In the genomic region with DNA sequence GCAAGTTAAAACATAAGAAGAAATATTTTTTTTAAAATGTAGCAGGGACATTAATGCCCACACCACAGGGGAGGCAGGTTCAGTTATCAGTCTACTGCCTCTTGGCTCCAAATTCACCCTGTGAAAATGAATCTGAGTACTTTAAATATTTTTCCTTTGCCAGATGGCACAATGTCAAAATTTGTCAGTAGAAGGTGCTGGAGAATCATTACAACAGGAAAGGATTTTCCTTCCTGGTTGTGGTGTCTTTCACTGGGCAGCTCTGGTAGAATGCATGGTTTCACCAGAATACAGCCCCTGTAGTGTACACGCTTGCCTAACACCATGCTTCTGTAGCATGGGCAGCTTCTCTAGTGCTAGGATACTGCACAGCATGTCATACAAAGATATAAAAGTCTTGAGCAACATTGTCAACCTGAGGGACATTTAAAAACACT, we compare ENCODE assay signal across 25 cellular contexts. TPM values are rescaled to one million over a fixed set of nuclear protein-coding genes. Genes with fewer than 3 reads are reported as not detected.
A peak's percentile ranks its signal among the peaks of the same experiment; 100 is the strongest.
DNase-seq lines count a peak whose midpoint lies in the region; ATAC-seq, FAIRE-seq and TF ChIP-seq lines count a peak whose summit lies in the region.
"Had no signal": no experiment of that assay in that cellular context is flagged by ENCODE, and none has a peak within 500 bp of the region (broad histone marks: within the 10 kb centered on the region; RNA-seq: fewer than 3 reads in every experiment).

No MANE protein-coding gene starts in this region.

- in situ Hi-C loops in ACHN (cut with HindIII; ENCODE audit: low pct_ligation_motif_present, low pct_unique_long_range_greater_than_20kb, low sequenced_read_pairs): no loop called here

- H3K4me1 Mint-ChIP-seq in CD8-positive, alpha-beta T cell (ENCODE audit: low read depth): no peaks in the 10 kb centered on the region
- H3K4me1 Mint-ChIP-seq: CD8-positive, alpha-beta memory T cell; naive thymus-derived CD8-positive, alpha-beta T cell had no signal

- CTCF ChIA-PET in CD8-positive, alpha-beta T cell (lab: Charles Lee): interaction anchor here (1.6 kb wide), 1 partner anchor 373 kb away, joined by 4 read pairs; no protein-coding TSS in a partner anchor

- H3K36me3 Mint-ChIP-seq in CD8-positive, alpha-beta T cell: no peaks in the 10 kb centered on the region

- H3K27ac ChIP-seq in CD8-positive, alpha-beta T cell (ENCODE audit: low read depth, low read length): no peak overlapping the region
- H3K27ac ChIP-seq: KMS-11, ovary, thoracic aorta had no signal

- intact Hi-C loops in CD8-positive, alpha-beta T cell (cut with DNase I, micrococcal nuclease): no loop called here

- TF ChIP-seq CTCF in choroid plexus epithelial cell (conservative IDR thresholded peaks at IDR 0.05; ENCODE audit: low read depth, low read length): no peak
- no peak for TF ChIP-seq CTCF in CD8-positive, alpha-beta T cell (IDR thresholded peaks at IDR 0.05)

- H3K4me3 ChIP-seq in choroid plexus epithelial cell (ENCODE audit: low read depth, low read length): no peak overlapping the region
- no peak overlapping the region for H3K4me3 ChIP-seq in CD8-positive, alpha-beta T cell (ENCODE audit: low read depth, low read length)
- H3K4me3 ChIP-seq: HAP-1, ovary, thoracic aorta had no signal

- H3K27me3 ChIP-seq in CD8-positive, alpha-beta T cell (ENCODE audit: insufficient read depth, low read length): no peaks in the 10 kb centered on the region
- H3K27me3 ChIP-seq: ovary had no signal

- H3K27ac Mint-ChIP-seq in CD8-positive, alpha-beta T cell: no peak overlapping the region
- H3K27ac Mint-ChIP-seq: activated CD4-positive, alpha-beta T cell treated with anti-CD3 and anti-CD28 coated beads for 36 hours; activated naive CD4-positive, alpha-beta T cell treated with anti-CD3 and anti-CD28 coated beads, Interleukin-2, amount 50 U/mL, for 72 hours; activated T-helper 1 cell treated with anti-CD3 and anti-CD28 coated beads, Interleukin-12 subunit alpha, Interleukin-12 subunit beta, Interleukin-2, Interleukin-4 antibody, amounts not matched to agents 30 ng/mL and 10 ng/mL and 1 ng/mL, durations not matched to agents 14 hours and 24 hours and 36 hours; CD8-positive, alpha-beta memory T cell; naive thymus-derived CD8-positive, alpha-beta T cell had no signal

- H3K36me3 ChIP-seq in CD8-positive, alpha-beta T cell (ENCODE audit: insufficient read depth, low read length): no peaks in the 10 kb centered on the region
- H3K36me3 ChIP-seq: HAP-1, ovary, thoracic aorta had no signal

- DNase-seq in ACHN: peak; percentile 23
- DNase-seq in H54 (ENCODE audit: insufficient read length, low spot score): no peak
- peak; percentile 29 for DNase-seq in choroid plexus epithelial cell (ENCODE audit: low read depth)
- DNase-seq in left lobe of liver (ENCODE audit: low spot score): no peak
- no peak for DNase-seq in stimulated activated CD4-positive, alpha-beta T cell treated with anti-CD3 and anti-CD28 coated beads, Interleukin-2, amount 100 ng/mL, for 24 hours
- no peak for DNase-seq in activated T-cell treated with anti-CD3 and anti-CD28 coated beads, Interleukin-2, amount 50 U/mL, for 48 hours
- DNase-seq in CD8-positive, alpha-beta T cell: no peak
- DNase-seq: activated CD4-positive, alpha-beta T cell treated with anti-CD3 and anti-CD28 coated beads for 36 hours; CD8-positive, alpha-beta memory T cell; DND-41; mesenchymal stem cell; naive thymus-derived CD8-positive, alpha-beta T cell; NCI-H1417 treated with DMSO at 0.1 percent for 48 hours; NCI-H526 treated with DMSO at 0.1 percent for 48 hours; ovary; stimulated activated CD4-positive, alpha-beta T cell treated with anti-CD3 and anti-CD28 coated beads, Interleukin-1b, Interleukin-23, amount 100 ng/mL, for 48 hours; stimulated activated naive CD4-positive, alpha-beta T cell; SW 1271 had no signal

- H3K9me3 Mint-ChIP-seq in CD8-positive, alpha-beta T cell: peaks cover 3% of the 10 kb centered on the region

- peak; percentile 6 for FAIRE-seq in H54 (lab: Jason Lieb, UNC)
- FAIRE-seq: colon had no signal

- TF ChIP-seq POLR2A in H54 (IDR thresholded peaks at IDR 0.05; ENCODE audit: low read depth, low read length): no peak

- no peaks in the 10 kb centered on the region for H3K4me1 ChIP-seq in CD8-positive, alpha-beta T cell (ENCODE audit: insufficient read depth, low read length)
- H3K4me1 ChIP-seq: HAP-1 had no signal

- POLR2A ChIA-PET in CD8-positive, alpha-beta T cell (lab: Charles Lee): no interaction called here

- ATAC-seq in left lobe of liver (peak; percentile 69), GM18858 (IDR thresholded peaks at IDR 0.05; ENCODE audit: unreplicated experiment) (no peak)
- no peak for ATAC-seq in CD8-positive, alpha-beta T cell
- ATAC-seq: activated CD4-positive, alpha-beta T cell treated with anti-CD3 and anti-CD28 coated beads for 36 hours; activated naive CD4-positive, alpha-beta T cell treated with anti-CD3 and anti-CD28 coated beads, Interleukin-2, amount 50 U/mL, for 72 hours; naive thymus-derived CD8-positive, alpha-beta T cell had no signal

- no peaks in the 10 kb centered on the region for H3K27me3 Mint-ChIP-seq in CD8-positive, alpha-beta T cell (ENCODE audit: low read depth)
- H3K27me3 Mint-ChIP-seq: activated CD4-positive, alpha-beta T cell treated with anti-CD3 and anti-CD28 coated beads for 36 hours had no signal

- H3K9me3 ChIP-seq in CD8-positive, alpha-beta T cell (ENCODE audit: low read length): no peaks in the 10 kb centered on the region
- H3K9me3 ChIP-seq: HAP-1, ovary, thoracic aorta had no signal

- no peak overlapping the region for H3K4me3 Mint-ChIP-seq in CD8-positive, alpha-beta T cell
- H3K4me3 Mint-ChIP-seq: activated CD4-positive, alpha-beta T cell treated with anti-CD3 and anti-CD28 coated beads for 36 hours; activated T-helper 1 cell treated with anti-CD3 and anti-CD28 coated beads, Interleukin-12 subunit alpha, Interleukin-12 subunit beta, Interleukin-2, Interleukin-4 antibody, amounts not matched to agents 30 ng/mL and 10 ng/mL and 1 ng/mL, durations not matched to agents 14 hours and 24 hours and 36 hours; CD8-positive, alpha-beta memory T cell; naive thymus-derived CD8-positive, alpha-beta T cell had no signal

RNA-seq across cellular contexts. Expression of a gene that starts 9.7 kb away (rescaled TPM):
- 24.2 TPM for total RNA-seq in left lobe of liver
- 100 to 1,000 TPM; 152 to 154 TPM for total RNA-seq in CD8-positive, alpha-beta T cell

Comparison
In these comparisons a context has a peak if more than half of its experiments do, and no peak if none do; other contexts are left out.
1. DNase-seq: peak in ACHN (single experiment) and choroid plexus epithelial cell (single experiment); none in H54 (single experiment), left lobe of liver (single experiment), stimulated activated CD4-positive, alpha-beta T cell treated with anti-CD3 and anti-CD28 coated beads, Interleukin-2, amount 100 ng/mL, for 24 hours (0 of 2), activated T-cell treated with anti-CD3 and anti-CD28 coated beads, Interleukin-2, amount 50 U/mL, for 48 hours (0 of 2) and CD8-positive, alpha-beta T cell (0 of 7).